ENCODE assay signal across 19 cellular contexts in the genomic region with DNA sequence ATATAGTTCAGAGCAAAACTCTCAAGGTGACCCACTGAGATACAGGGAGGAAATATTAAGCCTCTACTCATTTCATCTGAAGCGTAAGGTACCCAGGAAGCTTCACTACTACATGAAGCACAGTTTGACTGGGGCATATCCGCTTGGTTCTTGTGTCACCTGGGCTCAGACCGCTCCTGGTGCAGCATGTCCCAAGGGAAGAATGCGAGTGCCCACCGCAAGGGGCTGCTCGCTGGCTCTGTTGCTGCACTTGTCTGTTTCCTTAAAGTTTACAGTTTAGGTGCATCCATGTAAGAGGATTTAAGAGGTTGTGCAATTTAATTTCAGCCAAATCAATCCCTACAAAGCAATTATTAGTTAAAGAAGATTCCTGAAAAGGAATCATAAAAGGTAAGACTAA.
"Had no signal": no experiment of that assay in that cellular context is flagged by ENCODE, and none has a peak within 500 bp of the region (broad histone marks: within the 10 kb centered on the region; RNA-seq: fewer than 3 reads in every experiment).

No MANE protein-coding gene starts in this region.

- H3K27me3 ChIP-seq: esophagus squamous epithelium, gastroesophageal sphincter, neutrophil, sigmoid colon, stomach, transverse colon had no signal

- H3K9me3 ChIP-seq: esophagus squamous epithelium, gastroesophageal sphincter, neutrophil, psoas muscle, sigmoid colon, stomach, thoracic aorta, transverse colon had no signal

- H3K4me1 ChIP-seq: esophagus squamous epithelium, gastroesophageal sphincter, psoas muscle, sigmoid colon, stomach, transverse colon had no signal

- H3K27ac ChIP-seq: esophagus squamous epithelium, gastroesophageal sphincter, neutrophil, psoas muscle, sigmoid colon, skin epidermis, stomach, thoracic aorta, transverse colon had no signal

- ATAC-seq: effector memory CD8-positive, alpha-beta T cell; gastroesophageal sphincter; left lobe of liver; naive thymus-derived CD8-positive, alpha-beta T cell; psoas muscle had no signal

- DNase-seq: effector memory CD8-positive, alpha-beta T cell; esophagus squamous epithelium; foreskin fibroblast; glutamatergic neuron; islet precursor cell; mammary epithelial cell; naive thymus-derived CD8-positive, alpha-beta T cell; psoas muscle; retina; sigmoid colon; stimulated activated naive CD4-positive, alpha-beta T cell; stomach; substantia nigra; transverse colon had no signal

- H3K4me3 ChIP-seq: esophagus squamous epithelium, gastroesophageal sphincter, psoas muscle, sigmoid colon, skin epidermis, stomach, thoracic aorta, transverse colon had no signal

- H3K36me3 ChIP-seq: esophagus squamous epithelium, gastroesophageal sphincter, neutrophil, sigmoid colon, stomach, thoracic aorta, transverse colon had no signal
